ENCODE assay signal across 1 cellular context in the genomic region with DNA sequence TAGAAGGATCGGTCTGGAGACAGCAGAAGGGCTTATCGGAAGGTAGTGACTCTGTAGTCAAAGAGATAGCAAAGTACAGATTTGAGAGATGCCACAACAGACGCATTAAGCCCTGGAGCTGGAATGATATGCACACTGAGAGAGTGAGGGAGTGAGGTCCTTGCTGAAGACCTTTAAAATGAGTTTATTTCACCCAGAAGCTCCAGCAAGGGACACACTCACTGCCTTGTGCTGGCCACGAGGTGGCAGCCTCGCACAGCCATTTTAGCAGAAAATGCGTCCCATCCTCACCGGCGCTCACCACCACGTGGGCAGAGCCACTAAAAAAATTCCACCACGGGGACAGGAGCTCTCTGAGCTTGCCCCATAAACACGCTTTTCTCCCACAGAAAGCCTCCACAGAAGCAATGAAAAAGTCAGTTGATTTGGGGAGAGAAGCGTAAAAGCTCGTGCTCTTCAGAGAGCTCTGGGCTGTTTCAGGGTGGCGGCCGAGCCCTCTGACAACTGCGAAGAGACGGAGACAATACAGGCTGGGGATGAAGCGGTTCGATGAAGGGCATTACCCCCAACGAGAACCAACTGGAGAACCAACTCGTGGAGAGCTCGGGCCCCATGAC.
TF ChIP-seq lines count a peak whose summit lies in the region.

No MANE protein-coding gene starts in this region.

TF ChIP-seq in HepG2, 621 proteins besides CTCF, POLR2A, EP300 and RAD21 (continued from another document and continues in another):
- TF ChIP-seq, protein P1, sequence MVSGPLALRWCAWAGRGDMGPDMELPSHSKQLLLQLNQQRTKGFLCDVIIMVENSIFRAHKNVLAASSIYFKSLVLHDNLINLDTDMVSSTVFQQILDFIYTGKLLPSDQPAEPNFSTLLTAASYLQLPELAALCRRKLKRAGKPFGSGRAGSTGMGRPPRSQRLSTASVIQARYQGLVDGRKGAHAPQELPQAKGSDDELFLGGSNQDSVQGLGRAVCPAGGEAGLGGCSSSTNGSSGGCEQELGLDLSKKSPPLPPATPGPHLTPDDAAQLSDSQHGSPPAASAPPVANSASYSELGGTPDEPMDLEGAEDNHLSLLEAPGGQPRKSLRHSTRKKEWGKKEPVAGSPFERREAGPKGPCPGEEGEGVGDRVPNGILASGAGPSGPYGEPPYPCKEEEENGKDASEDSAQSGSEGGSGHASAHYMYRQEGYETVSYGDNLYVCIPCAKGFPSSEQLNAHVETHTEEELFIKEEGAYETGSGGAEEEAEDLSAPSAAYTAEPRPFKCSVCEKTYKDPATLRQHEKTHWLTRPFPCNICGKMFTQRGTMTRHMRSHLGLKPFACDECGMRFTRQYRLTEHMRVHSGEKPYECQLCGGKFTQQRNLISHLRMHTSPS (CRISPR knock-in tag; IDR thresholded peaks at IDR 0.05; ENCODE audit: low read depth), result no peak
- TF ChIP-seq TEAD2 (CRISPR knock-in tag; IDR thresholded peaks at IDR 0.05), result no peak
- TF ChIP-seq, protein P2, sequence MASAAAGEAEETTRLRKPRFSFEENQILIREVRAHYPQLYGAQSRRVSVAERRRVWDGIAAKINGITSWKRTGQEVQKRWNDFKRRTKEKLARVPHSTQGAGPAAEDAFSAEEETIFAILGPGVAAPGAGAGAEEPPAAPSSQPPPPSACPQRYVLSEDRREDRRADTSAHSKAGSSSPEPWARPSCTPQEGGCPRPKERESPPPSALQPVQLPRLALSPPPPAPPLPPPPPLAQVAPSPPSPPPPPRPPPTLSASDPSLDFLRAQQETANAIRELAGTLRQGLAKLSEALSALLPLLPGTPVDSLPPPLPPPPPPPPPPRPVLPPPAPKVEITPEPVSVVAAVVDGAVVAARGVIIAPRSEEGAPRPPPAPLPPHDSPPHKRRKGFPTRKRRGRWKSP (CRISPR knock-in tag; IDR thresholded peaks at IDR 0.05), result 0 out of 2 replicates have a peak, but pooled peaks have one; percentile 53
- peak; percentile 71 for TF ChIP-seq HOXA3 (CRISPR knock-in tag; IDR thresholded peaks at IDR 0.05)
- TF ChIP-seq SRF (IDR thresholded peaks at IDR 0.05; ENCODE audit: low read depth, low read length), result no peak
- TF ChIP-seq SMARCE1 (IDR thresholded peaks at IDR 0.05; ENCODE audit: borderline replicate concordance), result no peak
- 0 out of 2 replicates have a peak, but pooled peaks have one; percentile 41 for TF ChIP-seq MAF1 (CRISPR knock-in tag; IDR thresholded peaks at IDR 0.05; ENCODE audit: borderline replicate concordance)
- TF ChIP-seq ADNP (CRISPR knock-in tag; IDR thresholded peaks at IDR 0.05), result no peak
- no peak for TF ChIP-seq ZNF430 (CRISPR knock-in tag; IDR thresholded peaks at IDR 0.05)
- TF ChIP-seq, protein P3, sequence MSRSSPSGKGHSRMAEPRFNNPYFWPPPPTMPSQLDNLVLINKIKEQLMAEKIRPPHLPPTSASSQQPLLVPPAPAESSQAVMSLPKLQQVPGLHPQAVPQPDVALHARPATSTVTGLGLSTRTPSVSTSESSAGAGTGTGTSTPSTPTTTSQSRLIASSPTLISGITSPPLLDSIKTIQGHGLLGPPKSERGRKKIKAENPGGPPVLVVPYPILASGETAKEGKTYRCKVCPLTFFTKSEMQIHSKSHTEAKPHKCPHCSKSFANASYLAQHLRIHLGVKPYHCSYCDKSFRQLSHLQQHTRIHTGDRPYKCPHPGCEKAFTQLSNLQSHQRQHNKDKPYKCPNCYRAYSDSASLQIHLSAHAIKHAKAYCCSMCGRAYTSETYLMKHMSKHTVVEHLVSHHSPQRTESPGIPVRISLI (CRISPR knock-in tag; IDR thresholded peaks at IDR 0.05; ENCODE audit: borderline replicate concordance), result peak; percentile 62; the same call in 1 of the 2 replicates
- TF ChIP-seq ZNF567 (CRISPR knock-in tag; IDR thresholded peaks at IDR 0.05; ENCODE audit: borderline replicate concordance), result 0 out of 2 replicates have a peak, but pooled peaks have one; percentile 45
- TF ChIP-seq PHF5A (CRISPR knock-in tag; IDR thresholded peaks at IDR 0.05; ENCODE audit: low read depth, unreplicated experiment), result no peak
- no peak for TF ChIP-seq U2AF1 (optimal IDR thresholded peaks at IDR 0.05; ENCODE audit: low read depth, low read length)
- peak; percentile 58 for TF ChIP-seq ZEB1 (IDR thresholded peaks at IDR 0.05; ENCODE audit: insufficient replicate concordance, low read depth)
- TF ChIP-seq, protein P4, sequence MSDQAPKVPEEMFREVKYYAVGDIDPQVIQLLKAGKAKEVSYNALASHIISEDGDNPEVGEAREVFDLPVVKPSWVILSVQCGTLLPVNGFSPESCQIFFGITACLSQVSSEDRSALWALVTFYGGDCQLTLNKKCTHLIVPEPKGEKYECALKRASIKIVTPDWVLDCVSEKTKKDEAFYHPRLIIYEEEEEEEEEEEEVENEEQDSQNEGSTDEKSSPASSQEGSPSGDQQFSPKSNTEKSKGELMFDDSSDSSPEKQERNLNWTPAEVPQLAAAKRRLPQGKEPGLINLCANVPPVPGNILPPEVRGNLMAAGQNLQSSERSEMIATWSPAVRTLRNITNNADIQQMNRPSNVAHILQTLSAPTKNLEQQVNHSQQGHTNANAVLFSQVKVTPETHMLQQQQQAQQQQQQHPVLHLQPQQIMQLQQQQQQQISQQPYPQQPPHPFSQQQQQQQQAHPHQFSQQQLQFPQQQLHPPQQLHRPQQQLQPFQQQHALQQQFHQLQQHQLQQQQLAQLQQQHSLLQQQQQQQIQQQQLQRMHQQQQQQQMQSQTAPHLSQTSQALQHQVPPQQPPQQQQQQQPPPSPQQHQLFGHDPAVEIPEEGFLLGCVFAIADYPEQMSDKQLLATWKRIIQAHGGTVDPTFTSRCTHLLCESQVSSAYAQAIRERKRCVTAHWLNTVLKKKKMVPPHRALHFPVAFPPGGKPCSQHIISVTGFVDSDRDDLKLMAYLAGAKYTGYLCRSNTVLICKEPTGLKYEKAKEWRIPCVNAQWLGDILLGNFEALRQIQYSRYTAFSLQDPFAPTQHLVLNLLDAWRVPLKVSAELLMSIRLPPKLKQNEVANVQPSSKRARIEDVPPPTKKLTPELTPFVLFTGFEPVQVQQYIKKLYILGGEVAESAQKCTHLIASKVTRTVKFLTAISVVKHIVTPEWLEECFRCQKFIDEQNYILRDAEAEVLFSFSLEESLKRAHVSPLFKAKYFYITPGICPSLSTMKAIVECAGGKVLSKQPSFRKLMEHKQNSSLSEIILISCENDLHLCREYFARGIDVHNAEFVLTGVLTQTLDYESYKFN (CRISPR knock-in tag; conservative IDR thresholded peaks at IDR 0.05), result no peak
- no peak for TF ChIP-seq MAFK (conservative IDR thresholded peaks at IDR 0.05 in 1 of 2, IDR thresholded peaks at IDR 0.05 in 1 of 2; ENCODE audit: low read length in 2 of 2)
- no peak for TF ChIP-seq ZFX (CRISPR knock-in tag; IDR thresholded peaks at IDR 0.05; ENCODE audit: low read depth)
- TF ChIP-seq NFATC3 (CRISPR knock-in tag; IDR thresholded peaks at IDR 0.05), result no peak
- TF ChIP-seq GATAD1 (CRISPR knock-in tag; IDR thresholded peaks at IDR 0.05), result peak; percentile 20; the same call in 1 of the 2 replicates
- peak; percentile 64 for TF ChIP-seq SMC3 (IDR thresholded peaks at IDR 0.05; ENCODE audit: low read length)
- TF ChIP-seq ZNF619 (CRISPR knock-in tag; IDR thresholded peaks at IDR 0.05), result no peak
- no peak for TF ChIP-seq SAFB2 (CRISPR knock-in tag; IDR thresholded peaks at IDR 0.05; ENCODE audit: borderline replicate concordance, low read depth)
- TF ChIP-seq, protein P5, sequence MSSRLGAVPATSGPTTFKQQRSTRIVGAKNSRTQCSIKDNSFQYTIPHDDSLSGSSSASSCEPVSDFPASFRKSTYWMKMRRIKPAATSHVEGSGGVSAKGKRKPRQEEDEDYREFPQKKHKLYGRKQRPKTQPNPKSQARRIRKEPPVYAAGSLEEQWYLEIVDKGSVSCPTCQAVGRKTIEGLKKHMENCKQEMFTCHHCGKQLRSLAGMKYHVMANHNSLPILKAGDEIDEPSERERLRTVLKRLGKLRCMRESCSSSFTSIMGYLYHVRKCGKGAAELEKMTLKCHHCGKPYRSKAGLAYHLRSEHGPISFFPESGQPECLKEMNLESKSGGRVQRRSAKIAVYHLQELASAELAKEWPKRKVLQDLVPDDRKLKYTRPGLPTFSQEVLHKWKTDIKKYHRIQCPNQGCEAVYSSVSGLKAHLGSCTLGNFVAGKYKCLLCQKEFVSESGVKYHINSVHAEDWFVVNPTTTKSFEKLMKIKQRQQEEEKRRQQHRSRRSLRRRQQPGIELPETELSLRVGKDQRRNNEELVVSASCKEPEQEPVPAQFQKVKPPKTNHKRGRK (CRISPR knock-in tag; IDR thresholded peaks at IDR 0.05), result no peak
- no peak for TF ChIP-seq ZNF292 (CRISPR knock-in tag; IDR thresholded peaks at IDR 0.05; ENCODE audit: borderline replicate concordance, low read depth)
- TF ChIP-seq, protein P6, sequence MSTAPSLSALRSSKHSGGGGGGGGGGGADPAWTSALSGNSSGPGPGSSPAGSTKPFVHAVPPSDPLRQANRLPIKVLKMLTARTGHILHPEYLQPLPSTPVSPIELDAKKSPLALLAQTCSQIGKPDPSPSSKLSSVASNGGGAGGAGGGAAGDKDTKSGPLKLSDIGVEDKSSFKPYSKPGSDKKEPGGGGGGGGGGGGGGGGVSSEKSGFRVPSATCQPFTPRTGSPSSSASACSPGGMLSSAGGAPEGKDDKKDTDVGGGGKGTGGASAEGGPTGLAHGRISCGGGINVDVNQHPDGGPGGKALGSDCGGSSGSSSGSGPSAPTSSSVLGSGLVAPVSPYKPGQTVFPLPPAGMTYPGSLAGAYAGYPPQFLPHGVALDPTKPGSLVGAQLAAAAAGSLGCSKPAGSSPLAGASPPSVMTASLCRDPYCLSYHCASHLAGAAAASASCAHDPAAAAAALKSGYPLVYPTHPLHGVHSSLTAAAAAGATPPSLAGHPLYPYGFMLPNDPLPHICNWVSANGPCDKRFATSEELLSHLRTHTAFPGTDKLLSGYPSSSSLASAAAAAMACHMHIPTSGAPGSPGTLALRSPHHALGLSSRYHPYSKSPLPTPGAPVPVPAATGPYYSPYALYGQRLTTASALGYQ (CRISPR knock-in tag; IDR thresholded peaks at IDR 0.05), result no peak
- TF ChIP-seq RARA (CRISPR knock-in tag; IDR thresholded peaks at IDR 0.05), result no peak
- TF ChIP-seq ISL2 (CRISPR knock-in tag; IDR thresholded peaks at IDR 0.05), result 0 out of 2 replicates have a peak, but pooled peaks have one; percentile 14
- TF ChIP-seq CREM (IDR thresholded peaks at IDR 0.05), result no peak
- TF ChIP-seq CREM (CRISPR knock-in tag; IDR thresholded peaks at IDR 0.05), result no peak
- TF ChIP-seq ZNF224 (CRISPR knock-in tag; IDR thresholded peaks at IDR 0.05), result 0 out of 2 replicates have a peak, but pooled peaks have one; percentile 27
- 0 out of 2 replicates have a peak, but pooled peaks have one; percentile 43 for TF ChIP-seq ZNF230 (CRISPR knock-in tag; IDR thresholded peaks at IDR 0.05)
- TF ChIP-seq, protein P7, sequence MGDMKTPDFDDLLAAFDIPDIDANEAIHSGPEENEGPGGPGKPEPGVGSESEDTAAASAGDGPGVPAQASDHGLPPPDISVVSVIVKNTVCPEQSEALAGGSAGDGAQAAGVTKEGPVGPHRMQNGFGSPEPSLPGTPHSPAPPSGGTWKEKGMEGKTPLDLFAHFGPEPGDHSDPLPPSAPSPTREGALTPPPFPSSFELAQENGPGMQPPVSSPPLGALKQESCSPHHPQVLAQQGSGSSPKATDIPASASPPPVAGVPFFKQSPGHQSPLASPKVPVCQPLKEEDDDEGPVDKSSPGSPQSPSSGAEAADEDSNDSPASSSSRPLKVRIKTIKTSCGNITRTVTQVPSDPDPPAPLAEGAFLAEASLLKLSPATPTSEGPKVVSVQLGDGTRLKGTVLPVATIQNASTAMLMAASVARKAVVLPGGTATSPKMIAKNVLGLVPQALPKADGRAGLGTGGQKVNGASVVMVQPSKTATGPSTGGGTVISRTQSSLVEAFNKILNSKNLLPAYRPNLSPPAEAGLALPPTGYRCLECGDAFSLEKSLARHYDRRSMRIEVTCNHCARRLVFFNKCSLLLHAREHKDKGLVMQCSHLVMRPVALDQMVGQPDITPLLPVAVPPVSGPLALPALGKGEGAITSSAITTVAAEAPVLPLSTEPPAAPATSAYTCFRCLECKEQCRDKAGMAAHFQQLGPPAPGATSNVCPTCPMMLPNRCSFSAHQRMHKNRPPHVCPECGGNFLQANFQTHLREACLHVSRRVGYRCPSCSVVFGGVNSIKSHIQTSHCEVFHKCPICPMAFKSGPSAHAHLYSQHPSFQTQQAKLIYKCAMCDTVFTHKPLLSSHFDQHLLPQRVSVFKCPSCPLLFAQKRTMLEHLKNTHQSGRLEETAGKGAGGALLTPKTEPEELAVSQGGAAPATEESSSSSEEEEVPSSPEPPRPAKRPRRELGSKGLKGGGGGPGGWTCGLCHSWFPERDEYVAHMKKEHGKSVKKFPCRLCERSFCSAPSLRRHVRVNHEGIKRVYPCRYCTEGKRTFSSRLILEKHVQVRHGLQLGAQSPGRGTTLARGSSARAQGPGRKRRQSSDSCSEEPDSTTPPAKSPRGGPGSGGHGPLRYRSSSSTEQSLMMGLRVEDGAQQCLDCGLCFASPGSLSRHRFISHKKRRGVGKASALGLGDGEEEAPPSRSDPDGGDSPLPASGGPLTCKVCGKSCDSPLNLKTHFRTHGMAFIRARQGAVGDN (CRISPR knock-in tag; IDR thresholded peaks at IDR 0.05), result peak; percentile 86
- TF ChIP-seq, protein P8, sequence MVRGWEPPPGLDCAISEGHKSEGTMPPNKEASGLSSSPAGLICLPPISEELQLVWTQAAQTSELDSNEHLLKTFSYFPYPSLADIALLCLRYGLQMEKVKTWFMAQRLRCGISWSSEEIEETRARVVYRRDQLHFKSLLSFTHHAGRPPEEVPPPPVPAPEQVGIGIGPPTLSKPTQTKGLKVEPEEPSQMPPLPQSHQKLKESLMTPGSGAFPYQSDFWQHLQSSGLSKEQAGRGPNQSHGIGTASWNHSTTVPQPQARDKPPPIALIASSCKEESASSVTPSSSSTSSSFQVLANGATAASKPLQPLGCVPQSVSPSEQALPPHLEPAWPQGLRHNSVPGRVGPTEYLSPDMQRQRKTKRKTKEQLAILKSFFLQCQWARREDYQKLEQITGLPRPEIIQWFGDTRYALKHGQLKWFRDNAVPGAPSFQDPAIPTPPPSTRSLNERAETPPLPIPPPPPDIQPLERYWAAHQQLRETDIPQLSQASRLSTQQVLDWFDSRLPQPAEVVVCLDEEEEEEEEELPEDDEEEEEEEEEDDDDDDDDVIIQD (CRISPR knock-in tag; IDR thresholded peaks at IDR 0.05; ENCODE audit: low read depth), result no peak
- 0 out of 2 replicates have a peak, but pooled peaks have one; percentile 49 for TF ChIP-seq ZNF34 (CRISPR knock-in tag; IDR thresholded peaks at IDR 0.05; ENCODE audit: borderline replicate concordance)
- TF ChIP-seq, protein P9, sequence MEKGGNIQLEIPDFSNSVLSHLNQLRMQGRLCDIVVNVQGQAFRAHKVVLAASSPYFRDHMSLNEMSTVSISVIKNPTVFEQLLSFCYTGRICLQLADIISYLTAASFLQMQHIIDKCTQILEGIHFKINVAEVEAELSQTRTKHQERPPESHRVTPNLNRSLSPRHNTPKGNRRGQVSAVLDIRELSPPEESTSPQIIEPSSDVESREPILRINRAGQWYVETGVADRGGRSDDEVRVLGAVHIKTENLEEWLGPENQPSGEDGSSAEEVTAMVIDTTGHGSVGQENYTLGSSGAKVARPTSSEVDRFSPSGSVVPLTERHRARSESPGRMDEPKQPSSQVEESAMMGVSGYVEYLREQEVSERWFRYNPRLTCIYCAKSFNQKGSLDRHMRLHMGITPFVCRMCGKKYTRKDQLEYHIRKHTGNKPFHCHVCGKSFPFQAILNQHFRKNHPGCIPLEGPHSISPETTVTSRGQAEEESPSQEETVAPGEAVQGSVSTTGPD (CRISPR knock-in tag; IDR thresholded peaks at IDR 0.05), result no peak
- TF ChIP-seq HOXA9 (CRISPR knock-in tag; IDR thresholded peaks at IDR 0.05; ENCODE audit: borderline replicate concordance), result no peak
- no peak for TF ChIP-seq ATAD3A (CRISPR knock-in tag; IDR thresholded peaks at IDR 0.05)
